ENCODE assay signal across 12 cellular contexts in the genomic region with DNA sequence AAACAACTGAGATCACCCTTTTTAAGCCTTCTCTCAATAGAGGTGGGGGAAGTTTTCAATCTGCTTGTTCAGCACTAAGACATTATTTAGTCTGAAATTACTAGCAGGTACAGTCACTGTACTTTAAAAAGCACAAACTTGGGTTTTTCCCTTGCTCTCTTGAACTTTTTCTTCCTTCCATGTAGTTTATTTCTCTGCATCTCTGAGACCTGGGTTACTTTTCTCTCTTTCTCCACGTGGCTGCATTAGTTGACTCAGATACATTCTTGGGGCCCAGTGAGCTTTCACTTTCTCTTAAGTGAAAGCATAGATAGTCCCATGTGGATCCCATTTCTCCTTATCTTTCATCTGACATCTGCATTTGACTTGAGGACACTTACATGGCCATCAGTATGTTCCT.
DNase-seq lines count a peak whose midpoint lies in the region; ATAC-seq lines count a peak whose summit lies in the region.
"Had no signal": no experiment of that assay in that cellular context is flagged by ENCODE, and none has a peak within 500 bp of the region (broad histone marks: within the 10 kb centered on the region; RNA-seq: fewer than 3 reads in every experiment).

No MANE protein-coding gene starts in this region.

- no peak for DNase-seq in DMS 273 treated with DMSO at 0.1 percent for 48 hours (lab: John Stamatoyannopoulos, UW)
- DNase-seq in NCI-H446 (lab: John Stamatoyannopoulos, UW), result no peak
- no peak for DNase-seq in stimulated activated effector memory CD8-positive, alpha-beta T cell treated with anti-CD3 and anti-CD28 coated beads, Interleukin-12 subunit alpha, Interleukin-12 subunit beta, amount 100 ng/mL, for 72 hours (ENCODE audit: low spot score in 2 of 2)
- DNase-seq in GDM1 (lab: John Stamatoyannopoulos, UW), result no peak
- DNase-seq: natural killer cell; stimulated activated CD4-positive, alpha-beta T cell treated with anti-CD3 and anti-CD28 coated beads, Interleukin-2, amount 100 ng/mL, for 48 hours had no signal

- ATAC-seq in GM18508 (IDR thresholded peaks at IDR 0.05; ENCODE audit: insufficient read depth, unreplicated experiment) (peak; percentile 55), GM21390 (IDR thresholded peaks at IDR 0.05; ENCODE audit: unreplicated experiment) (peak; percentile 82), HG02938 (IDR thresholded peaks at IDR 0.05; ENCODE audit: unreplicated experiment) (peak; percentile 79), HG03575 (IDR thresholded peaks at IDR 0.05; ENCODE audit: extremely low read depth, insufficient number of reproducible peaks, low FRiP score, unreplicated experiment) (peak; percentile 55)
- no peak for ATAC-seq in stimulated activated effector memory CD8-positive, alpha-beta T cell treated with anti-CD3 and anti-CD28 coated beads, Interleukin-12 subunit alpha, Interleukin-12 subunit beta, amount 100 ng/mL, for 72 hours
- ATAC-seq: natural killer cell had no signal

- H3K27ac Mint-ChIP-seq in stimulated activated effector memory CD8-positive, alpha-beta T cell treated with anti-CD3 and anti-CD28 coated beads, Interleukin-12 subunit alpha, Interleukin-12 subunit beta, amount 100 ng/mL, for 72 hours, result no peak overlapping the region
- H3K27ac Mint-ChIP-seq: B cell, brain, natural killer cell had no signal

- no peaks in the 10 kb centered on the region for H3K36me3 Mint-ChIP-seq in stimulated activated effector memory CD8-positive, alpha-beta T cell treated with anti-CD3 and anti-CD28 coated beads, Interleukin-12 subunit alpha, Interleukin-12 subunit beta, amount 100 ng/mL, for 72 hours
- H3K36me3 Mint-ChIP-seq: brain, natural killer cell had no signal

- peaks cover 7% of the 10 kb centered on the region for H3K9me3 Mint-ChIP-seq in stimulated activated effector memory CD8-positive, alpha-beta T cell treated with anti-CD3 and anti-CD28 coated beads, Interleukin-12 subunit alpha, Interleukin-12 subunit beta, amount 100 ng/mL, for 72 hours

- H3K4me1 Mint-ChIP-seq in stimulated activated effector memory CD8-positive, alpha-beta T cell treated with anti-CD3 and anti-CD28 coated beads, Interleukin-12 subunit alpha, Interleukin-12 subunit beta, amount 100 ng/mL, for 72 hours, result no peaks in the 10 kb centered on the region
- H3K4me1 Mint-ChIP-seq: B cell, natural killer cell had no signal

- no peak overlapping the region for H3K4me3 Mint-ChIP-seq in stimulated activated effector memory CD8-positive, alpha-beta T cell treated with anti-CD3 and anti-CD28 coated beads, Interleukin-12 subunit alpha, Interleukin-12 subunit beta, amount 100 ng/mL, for 72 hours
- H3K4me3 Mint-ChIP-seq: B cell, brain, natural killer cell had no signal
